8 cellular contexts compared by ENCODE assay signal in genomic region chr1:166838766-166839599, GRCh38. TPM values are rescaled to one million over a fixed set of nuclear protein-coding genes. Genes with fewer than 3 reads are reported as not detected.
A peak's percentile ranks its signal among the peaks of the same experiment; 100 is the strongest.
DNase-seq lines count a peak whose midpoint lies in the region; ATAC-seq and TF ChIP-seq lines count a peak whose summit lies in the region.

TSS of gene POGK (plus strand) at chr1:166839475. CDS start at chr1:166840957, 1,482 bp downstream.

- peaks cover 4% of the 10 kb centered on the region for H3K27me3 Mint-ChIP-seq in T-helper 2 cell treated with Interferon-gamma antibody and Interleukin-4, amounts not matched to agents 5 μg/mL and 100 μg/mL, for 36 hours (ENCODE audit: low read depth)

- TF ChIP-seq POLR2A in GM18505 (IDR thresholded peaks at IDR 0.05; ENCODE audit: borderline replicate concordance, extremely low read depth, insufficient read depth, insufficient read length) = peak; percentile 91
- peak; percentile 51 to 81 for TF ChIP-seq POLR2A in uterus (IDR thresholded peaks at IDR 0.05)

- H3K9me3 Mint-ChIP-seq in T-helper 2 cell treated with Interferon-gamma antibody and Interleukin-4, amounts not matched to agents 5 μg/mL and 100 μg/mL, for 36 hours = no peaks in the 10 kb centered on the region

- peak within 1 kb of the TSS; percentile 88 to 93 for H3K27ac ChIP-seq in ascending aorta
- peak within 1 kb of the TSS; percentile 93 for H3K27ac ChIP-seq in right cardiac atrium (ENCODE audit: low read length)
- H3K27ac ChIP-seq in uterus = peak within 1 kb of the TSS; percentile 83 to 93

- under 1% methylated on average over 63 of the region's 63 CpGs for WGBS in right cardiac atrium

- H3K36me3 ChIP-seq in ascending aorta = peaks cover 25 to 31% of the 10 kb centered on the region in 2 donors
- no peaks in the 10 kb centered on the region for H3K36me3 ChIP-seq in uterus

- peak; percentile 84 to 96 for DNase-seq in NCI-H187 (lab: John Stamatoyannopoulos, UW)
- peak; percentile 91 for DNase-seq in T-helper 2 cell treated with Interferon-gamma antibody and Interleukin-4, amounts not matched to agents 5 μg/mL and 100 μg/mL, for 36 hours (ENCODE audit: low spot score)
- DNase-seq in ascending aorta (ENCODE audit: low spot score in 2 of 2) = peak; percentile 66 to 95
- peak; percentile 94 to 97 (median 97) for DNase-seq in right cardiac atrium
- peak; percentile 95 for DNase-seq in putamen (ENCODE audit: low spot score)
- DNase-seq in uterus = peak; percentile 88 to 90

- ATAC-seq in GM18505 (IDR thresholded peaks at IDR 0.05; ENCODE audit: unreplicated experiment) (peak; percentile 95), HG02943 (IDR thresholded peaks at IDR 0.05; ENCODE audit: low read depth, unreplicated experiment) (peak; percentile 97), right cardiac atrium (peak; percentile 98 to 99)

- H3K27me3 ChIP-seq in ascending aorta (no peaks in the 10 kb centered on the region), right cardiac atrium (ENCODE audit: control insufficient read depth, insufficient read depth) (no peaks in the 10 kb centered on the region), uterus (no peaks in the 10 kb centered on the region)

- H3K36me3 Mint-ChIP-seq in T-helper 2 cell treated with Interferon-gamma antibody and Interleukin-4, amounts not matched to agents 5 μg/mL and 100 μg/mL, for 36 hours (ENCODE audit: low read depth) = peaks cover 27% of the 10 kb centered on the region

- peak within 1 kb of the TSS; percentile 90 for H3K27ac Mint-ChIP-seq in T-helper 2 cell treated with Interferon-gamma antibody and Interleukin-4, amounts not matched to agents 5 μg/mL and 100 μg/mL, for 36 hours

- intact Hi-C loops in ascending aorta (cut with DNase I) (loop anchor here (1.0 to 5.0 kb wide), 4 partner anchors 37 to 1242 kb away; partner anchors contain the start of genes CREG1 and TADA1), right cardiac atrium (cut with DNase I) (no loop called here), uterus (cut with DNase I; ENCODE audit: low total_unique reads) (no loop called here)

- no peak for TF ChIP-seq CTCF in ascending aorta (IDR thresholded peaks at IDR 0.05)
- TF ChIP-seq CTCF in uterus (IDR thresholded peaks at IDR 0.05) = peak in 2 of 4 experiments; percentile 4 to 8

- peak within 1 kb of the TSS; percentile 74 to 80 for H3K4me3 ChIP-seq in ascending aorta
- peak within 1 kb of the TSS; percentile 87 for H3K4me3 ChIP-seq in right cardiac atrium (ENCODE audit: low read length)
- peak within 1 kb of the TSS; percentile 51 to 70 for H3K4me3 ChIP-seq in uterus

- H3K4me1 ChIP-seq in ascending aorta = peaks cover 14 to 42% of the 10 kb centered on the region in 2 donors
- H3K4me1 ChIP-seq in right cardiac atrium (ENCODE audit: control insufficient read depth, insufficient read depth, low read length) = peaks cover 11% of the 10 kb centered on the region
- H3K4me1 ChIP-seq in uterus = peaks cover 0 to 7% of the 10 kb centered on the region in 2 donors

- peaks cover 22% of the 10 kb centered on the region for H3K4me1 Mint-ChIP-seq in T-helper 2 cell treated with Interferon-gamma antibody and Interleukin-4, amounts not matched to agents 5 μg/mL and 100 μg/mL, for 36 hours (ENCODE audit: low read depth)

- H3K9me3 ChIP-seq in ascending aorta (no peaks in the 10 kb centered on the region), right cardiac atrium (ENCODE audit: control insufficient read depth, low read length) (no peaks in the 10 kb centered on the region), uterus (no peaks in the 10 kb centered on the region)

- H3K4me3 Mint-ChIP-seq in T-helper 2 cell treated with Interferon-gamma antibody and Interleukin-4, amounts not matched to agents 5 μg/mL and 100 μg/mL, for 36 hours = peak within 1 kb of the TSS; percentile 88

RNA-seq across cellular contexts. Expression of gene POGK, which starts in this region (rescaled TPM):
- 10.2 TPM for total RNA-seq in ascending aorta
- 10 to 100 TPM; 17.6 to 23.1 (median 20.3) TPM for total RNA-seq in right cardiac atrium
- 8.6 TPM for polyA plus RNA-seq in right cardiac atrium
- 10 to 100 TPM; 21.2 to 46.1 (median 33.8) TPM for total RNA-seq in uterus

Comparison
In these comparisons a context has a peak if more than half of its experiments do, and no peak if none do; other contexts are left out.
1. Peak in every context shown above with its lines: DNase-seq, ATAC-seq, H3K4me3 ChIP-seq and H3K27ac ChIP-seq.